ENCODE assay signal across 7 cellular contexts in the genomic region with DNA sequence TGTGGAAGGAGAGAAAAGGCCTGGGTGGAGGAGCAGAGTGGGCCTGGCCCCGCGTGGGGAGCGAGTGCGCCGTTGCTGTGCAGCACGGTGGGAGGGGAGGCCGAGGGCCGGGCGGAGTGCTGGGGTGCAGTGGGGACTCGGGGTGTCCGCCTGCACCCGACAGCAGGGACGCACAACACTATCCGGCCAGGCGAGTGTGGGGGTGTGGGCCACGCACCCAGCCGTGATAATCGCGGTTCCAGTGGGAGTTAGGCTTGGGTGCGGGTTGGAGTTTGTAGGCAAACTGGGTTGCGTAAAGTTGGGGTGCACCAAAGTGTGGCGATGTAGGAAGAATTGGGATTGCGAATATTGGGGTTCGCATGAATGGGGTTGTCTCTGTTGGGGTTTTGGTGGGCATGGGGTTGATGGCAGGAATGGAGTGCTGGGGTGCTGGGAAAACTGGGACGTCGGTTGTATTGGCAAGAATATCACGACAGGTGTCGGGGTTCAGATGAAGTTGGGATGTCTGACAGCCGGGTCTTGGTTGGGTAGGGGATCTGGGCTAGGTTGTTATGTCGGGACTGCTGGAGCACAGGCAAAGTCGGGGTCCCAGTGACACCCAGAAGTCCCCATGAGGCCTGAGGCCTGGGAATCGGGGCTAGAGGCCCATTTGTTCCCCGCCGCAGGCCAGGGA. TPM values are rescaled to one million over a fixed set of nuclear protein-coding genes. Genes with fewer than 3 reads are reported as not detected.
A peak's percentile ranks its signal among the peaks of the same experiment; 100 is the strongest.
DNase-seq lines count a peak whose midpoint lies in the region; ATAC-seq and TF ChIP-seq lines count a peak whose summit lies in the region.

No MANE protein-coding gene starts in this region.

- H3K27ac ChIP-seq in IMR-90 (ENCODE audit: insufficient read depth, low read length) (peak overlapping the region; percentile 12; the same call in 1 of the 2 replicates), layer of hippocampus (ENCODE audit: low read depth, low read length) (peak overlapping the region; percentile 99), stomach (peak overlapping the region; percentile 92 to 100 (median 100)), foreskin keratinocyte (no peak overlapping the region)

- no peak overlapping the region for H3K56ac ChIP-seq in IMR-90 (ENCODE audit: extremely low read depth, insufficient read depth, low read length)

- H3K79me1 ChIP-seq in IMR-90 (ENCODE audit: low read depth in 1 of 2, low read length in 2 of 2), result peaks cover 10 to 64% of the 10 kb centered on the region in 2 experiments; a peak in 3 of 4 replicates

- H4K5ac ChIP-seq in IMR-90 (ENCODE audit: low read depth, low read length), result no peak overlapping the region

- no peak for TF ChIP-seq EP300 in stomach (IDR thresholded peaks at IDR 0.05)

- TF ChIP-seq RAD21 in IMR-90 (IDR thresholded peaks at IDR 0.05; ENCODE audit: low read length), result no peak

- H3K4me1 ChIP-seq in IMR-90 (ENCODE audit: control insufficient read depth, insufficient read depth, low read length), result peaks cover 39% of the 10 kb centered on the region
- peaks cover 76 to 89% (median 84%) of the 10 kb centered on the region in 4 donors for H3K4me1 ChIP-seq in stomach
- H3K4me1 ChIP-seq in foreskin keratinocyte, result peaks cover 8% of the 10 kb centered on the region

- WGBS in IMR-90 (ENCODE audit: extremely low coverage in 2 of 2, insufficient read length in 1 of 2), 2 experiments, result 57% methylated on average over 14 of the region's 34 CpGs; no CpG with 5 or more reads in 1 of the 2 experiments
- 50 to 55% (median 51%) methylated on average over 29 to 34 of the region's 34 CpGs for WGBS in stomach, 5 donors

- TF ChIP-seq CTCF in IMR-90 (conservative IDR thresholded peaks at IDR 0.05; ENCODE audit: low read depth, low read length) (no peak), stomach (IDR thresholded peaks at IDR 0.05) (no peak), foreskin keratinocyte (conservative IDR thresholded peaks at IDR 0.05) (no peak)

- H2BK15ac ChIP-seq in IMR-90 (ENCODE audit: low read depth, low read length), result no peak overlapping the region; the same call in 2 of the 3 replicates

- no peak overlapping the region for H2BK20ac ChIP-seq in IMR-90 (ENCODE audit: low read depth, low read length)

- H4K20me1 ChIP-seq in IMR-90 (ENCODE audit: insufficient read depth, low read length), result peaks cover 55% of the 10 kb centered on the region

- H3K27me3 ChIP-seq in IMR-90 (ENCODE audit: control insufficient read depth, insufficient read depth, low read length) (no peaks in the 10 kb centered on the region), layer of hippocampus (ENCODE audit: control insufficient read depth, insufficient read depth, low read length) (no peaks in the 10 kb centered on the region), stomach (no peaks in the 10 kb centered on the region), foreskin keratinocyte (no peaks in the 10 kb centered on the region)

- H2AK9ac ChIP-seq in IMR-90 (replicated peaks; ENCODE audit: low read depth, low read length, poor library complexity), result peak overlapping the region; percentile 62

- BruUV-seq in IMR-90 (replicated peaks; lab: Mats Ljungman, UMichigan), result no TSS peak

- TF ChIP-seq POLR2A in IMR-90 (IDR thresholded peaks at IDR 0.05; ENCODE audit: low read depth, low read length) (no peak), stomach (IDR thresholded peaks at IDR 0.05) (no peak)

- H4K91ac ChIP-seq in IMR-90 (ENCODE audit: insufficient read depth, low read depth, low read length), result peak overlapping the region; percentile 7; the same call in 1 of the 2 replicates

- no peak overlapping the region for H2BK120ac ChIP-seq in IMR-90 (ENCODE audit: low read depth, low read length)

- peaks cover 56% of the 10 kb centered on the region for H3K4me1 Mint-ChIP-seq in activated naive CD8-positive, alpha-beta T cell (ENCODE audit: low read depth)

- H3K27ac Mint-ChIP-seq in activated naive CD8-positive, alpha-beta T cell, result peak overlapping the region; percentile 87

- ATAC-seq in IMR-90 (ENCODE audit: low read depth) (no peak), HG02610 (IDR thresholded peaks at IDR 0.05; ENCODE audit: unreplicated experiment) (no peak), foreskin keratinocyte (no peak)

- H3K36me3 Mint-ChIP-seq in activated naive CD8-positive, alpha-beta T cell, result peaks cover 3% of the 10 kb centered on the region

- peak overlapping the region; percentile 68 for H3K4ac ChIP-seq in IMR-90 (ENCODE audit: low read depth, low read length)

- no peaks in the 10 kb centered on the region for H3K9me3 Mint-ChIP-seq in activated naive CD8-positive, alpha-beta T cell (ENCODE audit: low read depth)

- H3K23ac ChIP-seq in IMR-90 (ENCODE audit: low read depth, low read length), result no peak overlapping the region

- peak overlapping the region; percentile 24; the same call in 1 of the 2 replicates for H3K9ac ChIP-seq in IMR-90 (ENCODE audit: low read depth, low read length)

- H4K8ac ChIP-seq in IMR-90 (ENCODE audit: low read depth in 2 of 2, low read length in 2 of 2), result peak overlapping the region in 1 of 2 experiments; percentile 45; a peak in 1 of 4 replicates

- H2BK5ac ChIP-seq in IMR-90 (ENCODE audit: low read depth, low read length, poor library complexity, severe bottlenecking), result peak overlapping the region; percentile 18

- H2AK5ac ChIP-seq in IMR-90 (ENCODE audit: low read depth, low read length), result peak overlapping the region; percentile 66

- H3K4me2 ChIP-seq in IMR-90 (ENCODE audit: low read depth, low read length), result peak overlapping the region; percentile 61

- H3K36me3 ChIP-seq in IMR-90 (ENCODE audit: control insufficient read depth, insufficient read depth, low read length) (peaks cover 28% of the 10 kb centered on the region), stomach (peaks cover 28 to 31% (median 28%) of the 10 kb centered on the region in 4 donors)

- in situ Hi-C loops in IMR-90 (cut with MboI; ENCODE audit: low sequenced_read_pairs), result no loop called here

- peak overlapping the region; percentile 80 for H2AFZ ChIP-seq in IMR-90 (replicated peaks; ENCODE audit: low read length, poor library complexity)

- intact Hi-C loops in IMR-90 (cut with micrococcal nuclease) (loop anchor here (1.0 kb wide), 1 partner anchor 19 kb away; no protein-coding TSS in a partner anchor), stomach (cut with DNase I; ENCODE audit: low total_unique reads) (no loop called here)

- CTCF ChIA-PET in IMR-90 (lab: Yijun Ruan, JAX), result interaction anchor here (1.5 to 3.5 kb wide), 3 partner anchors 11 to 25 kb away, joined by 8 to 64 read pairs (median 15); no protein-coding TSS in a partner anchor

- H3K4me3 ChIP-seq in IMR-90 (ENCODE audit: insufficient read depth, low read depth, low read length) (no peak overlapping the region), stomach (peak overlapping the region in 3 of 4 donors; percentile 62 to 88 (median 83))

- dilution Hi-C loops in IMR-90 (cut with HindIII; ENCODE audit: low sequenced_read_pairs, unreplicated experiment), result no loop called here

- H3K4me3 Mint-ChIP-seq in activated naive CD8-positive, alpha-beta T cell, result peak overlapping the region; percentile 67

- POLR2A ChIA-PET in IMR-90 (lab: Charles Lee; ENCODE audit: unreplicated experiment), result interaction anchor here (0.5 to 1.4 kb wide), 17 partner anchors 8 to 285 kb away, joined by 3 to 62 read pairs (median 4); partner anchors contain the start of genes ATP5F1D, GPX4 and WDR18

- DNase-seq in IMR-90, result no peak
- no peak for DNase-seq in stomach
- DNase-seq in retina, result no peak
- no peak for DNase-seq in foreskin keratinocyte

- H3K14ac ChIP-seq in IMR-90 (replicated peaks; ENCODE audit: low read depth, low read length), result no peak overlapping the region

- no peak overlapping the region for H3K18ac ChIP-seq in IMR-90 (ENCODE audit: low read depth, low read length)

- peaks cover 8% of the 10 kb centered on the region for H3K9me1 ChIP-seq in IMR-90 (ENCODE audit: insufficient read depth, low read length)

- H3K9me3 ChIP-seq in IMR-90 (ENCODE audit: control insufficient read depth, insufficient read depth, low read length) (no peaks in the 10 kb centered on the region), stomach (no peaks in the 10 kb centered on the region)

- H3K27me3 Mint-ChIP-seq in activated naive CD8-positive, alpha-beta T cell, result no peaks in the 10 kb centered on the region

RNA-seq across cellular contexts. Expression of gene CIRBP, which starts 0.6 kb away (rescaled TPM):
- 226 and 299 TPM in 2 replicates for total RNA-seq in IMR-90 (2012; rRNA removed)
- 405 and 542 TPM in 2 replicates for polyA plus RNA-seq in IMR-90 (2012; rRNA removed)
- polyA plus RNA-seq in IMR-90 (2012; cell fraction: cytosol; rRNA removed), result 562 and 617 TPM in 2 replicates
- 2,129 and 2,924 TPM in 2 replicates for polyA plus RNA-seq in IMR-90 (2012; cell fraction: nucleus; rRNA removed; ENCODE audit: low replicate concordance)
- 100 to 1,000 TPM; 250 to 520 (median 327) TPM for total RNA-seq in stomach
- 100 to 1,000 TPM; 307 to 686 (median 385) TPM for polyA plus RNA-seq in stomach
- total RNA-seq in foreskin keratinocyte, result 95.4 and 99.9 TPM in 2 replicates
- 128 and 129 TPM in 2 replicates for polyA plus RNA-seq in foreskin keratinocyte

RNA-seq across cellular contexts. Expression of gene FAM174C, which starts 6.8 kb away (rescaled TPM):
- total RNA-seq in IMR-90 (2012; rRNA removed), result 7.5 and 10.6 TPM in 2 replicates
- polyA plus RNA-seq in IMR-90 (2012; rRNA removed), result 61.8 and 93.4 TPM in 2 replicates
- polyA plus RNA-seq in IMR-90 (2012; cell fraction: cytosol; rRNA removed), result 94.9 and 135 TPM in 2 replicates
- 46.6 and 93.7 TPM in 2 replicates for polyA plus RNA-seq in IMR-90 (2012; cell fraction: nucleus; rRNA removed; ENCODE audit: low replicate concordance)
- 100 to 1,000 TPM in 2 of 5 donors, 10 to 100 TPM in 2, 1 to 10 TPM in 1; 6.2 to 240 (median 23.7) TPM for total RNA-seq in stomach
- polyA plus RNA-seq in stomach, result 100 to 1,000 TPM in 1 of 3 donors, 10 to 100 TPM in 2; 75.8 to 102 (median 80.3) TPM
- 48.1 and 50.9 TPM in 2 replicates for total RNA-seq in foreskin keratinocyte
- 79.6 and 91.6 TPM in 2 replicates for polyA plus RNA-seq in foreskin keratinocyte

RNA-seq across cellular contexts. Expression of gene EFNA2, which starts 17.1 kb away (rescaled TPM):
- not detected in 2 replicates for total RNA-seq in IMR-90 (2012; rRNA removed)
- not detected in 2 replicates for polyA plus RNA-seq in IMR-90 (2012; rRNA removed)
- 0.10 TPM in 1 of 2 replicates, not detected in the other for polyA plus RNA-seq in IMR-90 (2012; cell fraction: cytosol; rRNA removed)
- polyA plus RNA-seq in IMR-90 (2012; cell fraction: nucleus; rRNA removed; ENCODE audit: low replicate concordance), result 0.07 TPM in 1 of 2 replicates, not detected in the other
- 10 to 100 TPM in 1 of 5 donors, under 1 TPM in 1, not detected in 3; 0.55 to 21.1 TPM for total RNA-seq in stomach
- under 1 TPM in 1 of 3 donors, not detected in 2; 0.15 TPM for polyA plus RNA-seq in stomach
- total RNA-seq in foreskin keratinocyte, result not detected in 2 replicates
- polyA plus RNA-seq in foreskin keratinocyte, result not detected in 2 replicates

RNA-seq across cellular contexts. Expression of gene MIDN, which starts 20.1 kb away (rescaled TPM):
- 2.2 and 2.5 TPM in 2 replicates for total RNA-seq in IMR-90 (2012; rRNA removed)
- polyA plus RNA-seq in IMR-90 (2012; rRNA removed), result 24.1 and 26.0 TPM in 2 replicates
- 39.2 and 47.7 TPM in 2 replicates for polyA plus RNA-seq in IMR-90 (2012; cell fraction: cytosol; rRNA removed)
- 97.0 and 144 TPM in 2 replicates for polyA plus RNA-seq in IMR-90 (2012; cell fraction: nucleus; rRNA removed; ENCODE audit: low replicate concordance)
- total RNA-seq in stomach, result 100 to 1,000 TPM in 1 of 5 donors, 10 to 100 TPM in 4; 31.6 to 118 (median 54.6) TPM
- polyA plus RNA-seq in stomach, result 10 to 100 TPM; 17.0 to 29.2 (median 21.0) TPM
- 21.3 and 24.4 TPM in 2 replicates for total RNA-seq in foreskin keratinocyte
- polyA plus RNA-seq in foreskin keratinocyte, result 16.6 and 17.7 TPM in 2 replicates

RNA-seq across cellular contexts. Expression of gene ATP5F1D, which starts 27.0 kb away (rescaled TPM):
- 7.3 and 13.6 TPM in 2 replicates for total RNA-seq in IMR-90 (2012; rRNA removed)
- 140 and 189 TPM in 2 replicates for polyA plus RNA-seq in IMR-90 (2012; rRNA removed)
- 348 and 386 TPM in 2 replicates for polyA plus RNA-seq in IMR-90 (2012; cell fraction: cytosol; rRNA removed)
- 72.4 and 213 TPM in 2 replicates for polyA plus RNA-seq in IMR-90 (2012; cell fraction: nucleus; rRNA removed; ENCODE audit: low replicate concordance)
- 100 to 1,000 TPM in 2 of 5 donors, 10 to 100 TPM in 3; 26.4 to 905 (median 37.9) TPM for total RNA-seq in stomach
- polyA plus RNA-seq in stomach, result 100 to 1,000 TPM; 355 to 508 (median 358) TPM
- total RNA-seq in foreskin keratinocyte, result 133 and 135 TPM in 2 replicates
- polyA plus RNA-seq in foreskin keratinocyte, result 244 and 259 TPM in 2 replicates
